In genomic region chr12:48978741-48979601, GRCh38 we compare ENCODE assay signal across 8 cellular contexts. TPM values are rescaled to one million over a fixed set of nuclear protein-coding genes. Genes with fewer than 3 reads are reported as not detected.
DNase-seq lines count a peak whose midpoint lies in the region; ATAC-seq, FAIRE-seq and TF ChIP-seq lines count a peak whose summit lies in the region.

No MANE protein-coding gene starts in this region.

- peak overlapping the region; percentile 64 for H3K27ac Mint-ChIP-seq in activated CD8-positive, alpha-beta memory T cell treated with anti-CD3 and anti-CD28 coated beads, Interleukin-2, amount 10 ng/mL, durations not matched to agents 7 days and 5 days
- H3K27ac Mint-ChIP-seq in activated T-helper 1 cell treated with anti-CD3 and anti-CD28 coated beads, Interleukin-12 subunit alpha, Interleukin-12 subunit beta, Interleukin-2, Interleukin-4 antibody, amounts not matched to agents 30 ng/mL and 10 ng/mL and 1 ng/mL, durations not matched to agents 14 hours and 24 hours and 36 hours, result peak overlapping the region; percentile 63

- H3K79me2 ChIP-seq in HepG2 (ENCODE audit: insufficient read depth, low read length), result no peaks in the 10 kb centered on the region

- FAIRE-seq in HepG2 (lab: Jason Lieb, UNC), result no peak

- H3K27me3 ChIP-seq in HepG2 (ENCODE audit: control insufficient read depth in 1 of 2, insufficient read depth in 2 of 2, low read length in 2 of 2) (peaks cover 27 to 75% of the 10 kb centered on the region in 2 experiments), thoracic aorta (replicated peaks; ENCODE audit: insufficient read depth) (peaks cover 19% of the 10 kb centered on the region)

- H3K36me3 Mint-ChIP-seq in activated CD8-positive, alpha-beta memory T cell treated with anti-CD3 and anti-CD28 coated beads, Interleukin-2, amount 10 ng/mL, durations not matched to agents 7 days and 5 days, result no peaks in the 10 kb centered on the region
- no peaks in the 10 kb centered on the region for H3K36me3 Mint-ChIP-seq in activated T-helper 1 cell treated with anti-CD3 and anti-CD28 coated beads, Interleukin-12 subunit alpha, Interleukin-12 subunit beta, Interleukin-2, Interleukin-4 antibody, amounts not matched to agents 30 ng/mL and 10 ng/mL and 1 ng/mL, durations not matched to agents 14 hours and 24 hours and 36 hours (ENCODE audit: low read depth)

- TF ChIP-seq RAD21 in HepG2 (CRISPR knock-in tag; IDR thresholded peaks at IDR 0.05), result no peak

- H3K4me1 ChIP-seq in HepG2 (ENCODE audit: insufficient read depth, low read length) (peaks cover 52% of the 10 kb centered on the region), thoracic aorta (ENCODE audit: control insufficient read depth in 1 of 2, low read depth in 2 of 2) (peaks cover 32 to 39% of the 10 kb centered on the region in 2 donors)

- H3K4me3 ChIP-seq in HepG2 (replicated peaks in 1 of 3; ENCODE audit: insufficient read depth in 1 of 3, low read depth in 2 of 3, low read length in 3 of 3), result peak overlapping the region; percentile 25 to 69 (median 44); a peak in 5 of 6 replicates
- peak overlapping the region; percentile 63 for H3K4me3 ChIP-seq in thoracic aorta

- peak; percentile 6 for ATAC-seq in activated CD8-positive, alpha-beta memory T cell treated with anti-CD3 and anti-CD28 coated beads, Interleukin-2, amount 10 ng/mL, durations not matched to agents 7 days and 5 days
- peak; percentile 20; the same call in 2 of the 3 replicates for ATAC-seq in HepG2
- no peak for ATAC-seq in thoracic aorta (ENCODE audit: insufficient number of reproducible peaks, low FRiP score, low read depth)
- ATAC-seq in GM21619 (IDR thresholded peaks at IDR 0.05; ENCODE audit: unreplicated experiment), result no peak

- intact Hi-C loops in activated T-helper 1 cell treated with anti-CD3 and anti-CD28 coated beads, Interleukin-12 subunit alpha, Interleukin-12 subunit beta, Interleukin-2, Interleukin-4 antibody, amounts not matched to agents 30 ng/mL and 10 ng/mL and 1 ng/mL, durations not matched to agents 14 hours and 24 hours and 36 hours (cut with micrococcal nuclease), result loop anchor here (5.0 kb wide), 2 partner anchors 77 to 977 kb away; partner anchors contain the start of gene COL2A1
- intact Hi-C loops in HepG2 (cut with micrococcal nuclease; ENCODE audit: unreplicated experiment), result no loop called here
- intact Hi-C loops in posterior cingulate gyrus (cut with DNase I), result no loop called here

- TF ChIP-seq EP300 in HepG2 (IDR thresholded peaks at IDR 0.05; ENCODE audit: low read depth in 2 of 2, low read length in 2 of 2) (no peak), HepG2 (CRISPR knock-in tag; IDR thresholded peaks at IDR 0.05; ENCODE audit: borderline replicate concordance) (no peak)

- no peaks in the 10 kb centered on the region; the same call in 1 of the 2 replicates for H4K20me1 ChIP-seq in HepG2 (ENCODE audit: insufficient read depth, low read length)

- peaks cover 50% of the 10 kb centered on the region for H3K4me1 Mint-ChIP-seq in activated CD8-positive, alpha-beta memory T cell treated with anti-CD3 and anti-CD28 coated beads, Interleukin-2, amount 10 ng/mL, durations not matched to agents 7 days and 5 days
- peaks cover 58% of the 10 kb centered on the region for H3K4me1 Mint-ChIP-seq in activated T-helper 1 cell treated with anti-CD3 and anti-CD28 coated beads, Interleukin-12 subunit alpha, Interleukin-12 subunit beta, Interleukin-2, Interleukin-4 antibody, amounts not matched to agents 30 ng/mL and 10 ng/mL and 1 ng/mL, durations not matched to agents 14 hours and 24 hours and 36 hours (ENCODE audit: low read depth)

- H3K4me2 ChIP-seq in HepG2 (ENCODE audit: low read depth, low read length), result peak overlapping the region; percentile 70

- no peak for TF ChIP-seq POLR2A in HepG2 (IDR thresholded peaks at IDR 0.05; ENCODE audit: insufficient read depth in 1 of 2, low read depth in 2 of 2, low read length in 2 of 2)

- H3K9me3 ChIP-seq in HepG2 (ENCODE audit: low read length) (no peaks in the 10 kb centered on the region), thoracic aorta (no peaks in the 10 kb centered on the region)

- H3K36me3 ChIP-seq in HepG2 (replicated peaks in 1 of 2; ENCODE audit: control insufficient read depth in 1 of 2, insufficient read depth in 2 of 2, low read length in 2 of 2), result no peaks in the 10 kb centered on the region
- H3K36me3 ChIP-seq in thoracic aorta, result no peaks in the 10 kb centered on the region

- no peak for DNase-seq in activated CD8-positive, alpha-beta memory T cell treated with anti-CD3 and anti-CD28 coated beads, Interleukin-2, amount 10 ng/mL, durations not matched to agents 7 days and 5 days
- DNase-seq in activated CD8-positive, alpha-beta memory T cell treated with anti-CD3 and anti-CD28 coated beads, Interleukin-2, amount 50 U/mL, for 4 hours, result no peak
- DNase-seq in activated T-helper 1 cell treated with anti-CD3 and anti-CD28 coated beads, Interleukin-12 subunit alpha, Interleukin-12 subunit beta, Interleukin-2, Interleukin-4 antibody, amounts not matched to agents 30 ng/mL and 10 ng/mL and 1 ng/mL, durations not matched to agents 14 hours and 24 hours and 36 hours (ENCODE audit: low spot score), result no peak
- DNase-seq in HepG2 (ENCODE audit: low spot score) (no peak), thoracic aorta (ENCODE audit: low spot score) (no peak), posterior cingulate gyrus (no peak), GOT3 (lab: John Stamatoyannopoulos, UW) (no peak)

- H3K9me3 Mint-ChIP-seq in activated CD8-positive, alpha-beta memory T cell treated with anti-CD3 and anti-CD28 coated beads, Interleukin-2, amount 10 ng/mL, durations not matched to agents 7 days and 5 days (ENCODE audit: low read depth), result no peaks in the 10 kb centered on the region
- no peaks in the 10 kb centered on the region for H3K9me3 Mint-ChIP-seq in activated T-helper 1 cell treated with anti-CD3 and anti-CD28 coated beads, Interleukin-12 subunit alpha, Interleukin-12 subunit beta, Interleukin-2, Interleukin-4 antibody, amounts not matched to agents 30 ng/mL and 10 ng/mL and 1 ng/mL, durations not matched to agents 14 hours and 24 hours and 36 hours

- H3K27me3 Mint-ChIP-seq in activated CD8-positive, alpha-beta memory T cell treated with anti-CD3 and anti-CD28 coated beads, Interleukin-2, amount 10 ng/mL, durations not matched to agents 7 days and 5 days, result peaks cover 82% of the 10 kb centered on the region
- H3K27me3 Mint-ChIP-seq in activated T-helper 1 cell treated with anti-CD3 and anti-CD28 coated beads, Interleukin-12 subunit alpha, Interleukin-12 subunit beta, Interleukin-2, Interleukin-4 antibody, amounts not matched to agents 30 ng/mL and 10 ng/mL and 1 ng/mL, durations not matched to agents 14 hours and 24 hours and 36 hours (ENCODE audit: insufficient read depth), result peaks cover 80% of the 10 kb centered on the region

- H3K27ac ChIP-seq in HepG2 (ENCODE audit: extremely low read length, insufficient read depth, low read length) (no peak overlapping the region), thoracic aorta (no peak overlapping the region)

- CTCF ChIA-PET in activated CD8-positive, alpha-beta memory T cell treated with anti-CD3 and anti-CD28 coated beads, Interleukin-2, amount 10 ng/mL, durations not matched to agents 7 days and 5 days (lab: Charles Lee), result interaction anchor here (0.7 to 39.1 kb wide), 27 partner anchors 9 to 187 kb away, joined by 3 to 921 read pairs (median 4); partner anchors contain the start of genes ARF3, DDN, DDX23 and DHH
- CTCF ChIA-PET in HepG2 (lab: Yijun Ruan, JAX; ENCODE audit: low intra/inter-chr PET ratio, low total read pairs), result no interaction called here

- peak overlapping the region; percentile 75 for H3K4me3 Mint-ChIP-seq in activated CD8-positive, alpha-beta memory T cell treated with anti-CD3 and anti-CD28 coated beads, Interleukin-2, amount 10 ng/mL, durations not matched to agents 7 days and 5 days
- H3K4me3 Mint-ChIP-seq in activated T-helper 1 cell treated with anti-CD3 and anti-CD28 coated beads, Interleukin-12 subunit alpha, Interleukin-12 subunit beta, Interleukin-2, Interleukin-4 antibody, amounts not matched to agents 30 ng/mL and 10 ng/mL and 1 ng/mL, durations not matched to agents 14 hours and 24 hours and 36 hours, result peak overlapping the region; percentile 72

- WGBS in HepG2 (ENCODE audit: low lambda C conversion rate), result 8% methylated on average over 10 of the region's 45 CpGs

- no TSS peak for BruUV-seq in HepG2 (replicated peaks; lab: Mats Ljungman, UMichigan)

- H3K9ac ChIP-seq in HepG2 (ENCODE audit: insufficient read depth, low read depth, low read length), result no peak overlapping the region

- no peak overlapping the region for H2AFZ ChIP-seq in HepG2 (ENCODE audit: low read length)

- in situ Hi-C loops in HepG2 (cut with HindIII; ENCODE audit: extremely low pct_ligation_motif_present, low pct_unique_long_range_greater_than_20kb), result no loop called here

- POLR2A ChIA-PET in HepG2 (lab: Yijun Ruan, JAX), result no interaction called here

- no peak for TF ChIP-seq CTCF in HepG2 (CRISPR knock-in tag; IDR thresholded peaks at IDR 0.05)
- TF ChIP-seq CTCF in thoracic aorta (IDR thresholded peaks at IDR 0.05), result no peak

RNA-seq across cellular contexts. Expression of gene WNT1, which starts 0.8 kb away (rescaled TPM):
- 1 to 10 TPM in 1 of 2 experiments, under 1 TPM in 1; 0.87 to 1.2 TPM for total RNA-seq in activated CD8-positive, alpha-beta memory T cell treated with anti-CD3 and anti-CD28 coated beads, Interleukin-2, amount 10 ng/mL, durations not matched to agents 7 days and 5 days
- 0.21 and 0.24 TPM in 2 replicates for total RNA-seq in activated T-helper 1 cell treated with anti-CD3 and anti-CD28 coated beads, Interleukin-12 subunit alpha, Interleukin-12 subunit beta, Interleukin-2, Interleukin-4 antibody, amounts not matched to agents 30 ng/mL and 10 ng/mL and 1 ng/mL, durations not matched to agents 14 hours and 24 hours and 36 hours
- total RNA-seq in HepG2 (2016; rRNA removed; fragmentation: Illumina TruSeq; extraction: Trizol) (not detected in 2 replicates), thoracic aorta (1 to 10 TPM in 1 of 2 donors, not detected in 1; 1.2 TPM)
- not detected in 2 replicates for total RNA-seq in HepG2 (2016; cell fraction: cytosol; rRNA removed; fragmentation: Illumina TruSeq; extraction: Trizol; ENCODE audit: low read depth)
- total RNA-seq in HepG2 (2016; cell fraction: insoluble cytoplasmic fraction; rRNA removed; fragmentation: Illumina TruSeq; extraction: Trizol), result not detected in 2 replicates
- total RNA-seq in HepG2 (2016; cell fraction: membrane; rRNA removed; fragmentation: Illumina TruSeq; extraction: Trizol), result not detected in 2 replicates
- not detected in 2 replicates for total RNA-seq in HepG2 (2016; cell fraction: nucleus; rRNA removed; fragmentation: Illumina TruSeq; extraction: Trizol)
- polyA plus RNA-seq in HepG2 (2011; rRNA removed), result not detected in 2 replicates
- not detected in 2 replicates for polyA plus RNA-seq in HepG2 (2011; cell fraction: cytosol; rRNA removed)
- polyA plus RNA-seq in HepG2 (2011; cell fraction: nucleus; rRNA removed), result not detected in 2 replicates
- polyA plus RNA-seq in HepG2 (2012), result not detected in 2 replicates
- polyA plus RNA-seq in HepG2 (2016; cell fraction: cytosol; fragmentation: Illumina TruSeq; extraction: Trizol; ENCODE audit: low read depth), result not detected in 2 replicates
- polyA plus RNA-seq in HepG2 (2016; cell fraction: insoluble cytoplasmic fraction; fragmentation: Illumina TruSeq; extraction: Trizol; ENCODE audit: low read depth), result not detected in 2 replicates
- not detected in 2 replicates for polyA plus RNA-seq in HepG2 (2016; cell fraction: membrane; fragmentation: Illumina TruSeq; extraction: Trizol; ENCODE audit: low read depth)
- not detected in 2 replicates for polyA plus RNA-seq in HepG2 (2016; cell fraction: nucleus; fragmentation: Illumina TruSeq; extraction: Trizol; ENCODE audit: insufficient read depth, low read depth)
- not detected in 2 replicates for polyA minus RNA-seq in HepG2 (2011; rRNA and poly(A)+ RNA removed; ENCODE audit: low replicate concordance)
- polyA minus RNA-seq in HepG2 (2011; cell fraction: cytosol; rRNA and poly(A)+ RNA removed), result not detected in 2 replicates
- polyA minus RNA-seq in HepG2 (2011; cell fraction: nucleus; rRNA and poly(A)+ RNA removed), result not detected in 2 replicates

RNA-seq across cellular contexts. Expression of gene WNT10B, which starts 7.4 kb away (rescaled TPM):
- total RNA-seq in activated CD8-positive, alpha-beta memory T cell treated with anti-CD3 and anti-CD28 coated beads, Interleukin-2, amount 10 ng/mL, durations not matched to agents 7 days and 5 days, result 1 to 10 TPM; 2.0 to 4.4 TPM
- total RNA-seq in activated T-helper 1 cell treated with anti-CD3 and anti-CD28 coated beads, Interleukin-12 subunit alpha, Interleukin-12 subunit beta, Interleukin-2, Interleukin-4 antibody, amounts not matched to agents 30 ng/mL and 10 ng/mL and 1 ng/mL, durations not matched to agents 14 hours and 24 hours and 36 hours, result 0.13 and 0.37 TPM in 2 replicates
- total RNA-seq in HepG2 (2016; rRNA removed; fragmentation: Illumina TruSeq; extraction: Trizol) (0.09 TPM in 1 of 2 replicates, not detected in the other), thoracic aorta (1 to 10 TPM in 1 of 2 donors, under 1 TPM in 1; 0.54 to 2.3 TPM)
- not detected in 2 replicates for total RNA-seq in HepG2 (2016; cell fraction: cytosol; rRNA removed; fragmentation: Illumina TruSeq; extraction: Trizol; ENCODE audit: low read depth)
- total RNA-seq in HepG2 (2016; cell fraction: insoluble cytoplasmic fraction; rRNA removed; fragmentation: Illumina TruSeq; extraction: Trizol), result not detected in 2 replicates
- total RNA-seq in HepG2 (2016; cell fraction: membrane; rRNA removed; fragmentation: Illumina TruSeq; extraction: Trizol), result 0.14 TPM in 1 of 2 replicates, not detected in the other
- total RNA-seq in HepG2 (2016; cell fraction: nucleus; rRNA removed; fragmentation: Illumina TruSeq; extraction: Trizol), result not detected in 2 replicates
- polyA plus RNA-seq in HepG2 (2011; rRNA removed), result 0.05 and 0.12 TPM in 2 replicates
- 0.04 and 0.08 TPM in 2 replicates for polyA plus RNA-seq in HepG2 (2011; cell fraction: cytosol; rRNA removed)
- polyA plus RNA-seq in HepG2 (2011; cell fraction: nucleus; rRNA removed), result 0.48 and 0.64 TPM in 2 replicates
- polyA plus RNA-seq in HepG2 (2012), result not detected in 2 replicates
- not detected in 2 replicates for polyA plus RNA-seq in HepG2 (2016; cell fraction: cytosol; fragmentation: Illumina TruSeq; extraction: Trizol; ENCODE audit: low read depth)
- not detected in 2 replicates for polyA plus RNA-seq in HepG2 (2016; cell fraction: insoluble cytoplasmic fraction; fragmentation: Illumina TruSeq; extraction: Trizol; ENCODE audit: low read depth)
- not detected in 2 replicates for polyA plus RNA-seq in HepG2 (2016; cell fraction: membrane; fragmentation: Illumina TruSeq; extraction: Trizol; ENCODE audit: low read depth)
- 0.21 and 0.33 TPM in 2 replicates for polyA plus RNA-seq in HepG2 (2016; cell fraction: nucleus; fragmentation: Illumina TruSeq; extraction: Trizol; ENCODE audit: insufficient read depth, low read depth)
- 0.18 and 1.6 TPM in 2 replicates for polyA minus RNA-seq in HepG2 (2011; rRNA and poly(A)+ RNA removed; ENCODE audit: low replicate concordance)
- 1.8 TPM in 1 of 2 replicates, not detected in the other for polyA minus RNA-seq in HepG2 (2011; cell fraction: cytosol; rRNA and poly(A)+ RNA removed)
- not detected in 2 replicates for polyA minus RNA-seq in HepG2 (2011; cell fraction: nucleus; rRNA and poly(A)+ RNA removed)

RNA-seq across cellular contexts. Expression of gene DDN, which starts 20.2 kb away (rescaled TPM):
- total RNA-seq in activated CD8-positive, alpha-beta memory T cell treated with anti-CD3 and anti-CD28 coated beads, Interleukin-2, amount 10 ng/mL, durations not matched to agents 7 days and 5 days, result under 1 TPM; 0.38 to 0.66 TPM
- 0.78 and 1.1 TPM in 2 replicates for total RNA-seq in activated T-helper 1 cell treated with anti-CD3 and anti-CD28 coated beads, Interleukin-12 subunit alpha, Interleukin-12 subunit beta, Interleukin-2, Interleukin-4 antibody, amounts not matched to agents 30 ng/mL and 10 ng/mL and 1 ng/mL, durations not matched to agents 14 hours and 24 hours and 36 hours
- total RNA-seq in HepG2 (2016; rRNA removed; fragmentation: Illumina TruSeq; extraction: Trizol) (0.51 and 0.53 TPM in 2 replicates), thoracic aorta (under 1 TPM in 1 of 2 donors, not detected in 1; 0.14 TPM)
- total RNA-seq in HepG2 (2016; cell fraction: cytosol; rRNA removed; fragmentation: Illumina TruSeq; extraction: Trizol; ENCODE audit: low read depth), result 0.20 TPM in 1 of 2 replicates, not detected in the other
- 0.43 and 0.54 TPM in 2 replicates for total RNA-seq in HepG2 (2016; cell fraction: insoluble cytoplasmic fraction; rRNA removed; fragmentation: Illumina TruSeq; extraction: Trizol)
- 0.46 and 0.52 TPM in 2 replicates for total RNA-seq in HepG2 (2016; cell fraction: membrane; rRNA removed; fragmentation: Illumina TruSeq; extraction: Trizol)
- total RNA-seq in HepG2 (2016; cell fraction: nucleus; rRNA removed; fragmentation: Illumina TruSeq; extraction: Trizol), result 0.34 and 0.62 TPM in 2 replicates
- 0.24 and 0.33 TPM in 2 replicates for polyA plus RNA-seq in HepG2 (2011; rRNA removed)
- polyA plus RNA-seq in HepG2 (2011; cell fraction: cytosol; rRNA removed), result 0.21 and 0.34 TPM in 2 replicates
- polyA plus RNA-seq in HepG2 (2011; cell fraction: nucleus; rRNA removed), result 0.47 and 0.83 TPM in 2 replicates
- polyA plus RNA-seq in HepG2 (2012), result 0.48 and 0.69 TPM in 2 replicates
- 0.20 and 0.28 TPM in 2 replicates for polyA plus RNA-seq in HepG2 (2016; cell fraction: cytosol; fragmentation: Illumina TruSeq; extraction: Trizol; ENCODE audit: low read depth)
- 0.58 and 0.73 TPM in 2 replicates for polyA plus RNA-seq in HepG2 (2016; cell fraction: insoluble cytoplasmic fraction; fragmentation: Illumina TruSeq; extraction: Trizol; ENCODE audit: low read depth)
- 0.48 and 0.58 TPM in 2 replicates for polyA plus RNA-seq in HepG2 (2016; cell fraction: membrane; fragmentation: Illumina TruSeq; extraction: Trizol; ENCODE audit: low read depth)
- 1.2 and 1.3 TPM in 2 replicates for polyA plus RNA-seq in HepG2 (2016; cell fraction: nucleus; fragmentation: Illumina TruSeq; extraction: Trizol; ENCODE audit: insufficient read depth, low read depth)
- polyA minus RNA-seq in HepG2 (2011; rRNA and poly(A)+ RNA removed; ENCODE audit: low replicate concordance), result 0.46 and 5.3 TPM in 2 replicates
- 0.44 and 0.49 TPM in 2 replicates for polyA minus RNA-seq in HepG2 (2011; cell fraction: cytosol; rRNA and poly(A)+ RNA removed)
- polyA minus RNA-seq in HepG2 (2011; cell fraction: nucleus; rRNA and poly(A)+ RNA removed), result 0.25 and 0.39 TPM in 2 replicates

RNA-seq across cellular contexts. Expression of gene ARF3, which starts 21.7 kb away (rescaled TPM):
- 100 to 1,000 TPM in 1 of 2 experiments, 10 to 100 TPM in 1; 89.4 to 118 TPM for total RNA-seq in activated CD8-positive, alpha-beta memory T cell treated with anti-CD3 and anti-CD28 coated beads, Interleukin-2, amount 10 ng/mL, durations not matched to agents 7 days and 5 days
- 116 and 117 TPM in 2 replicates for total RNA-seq in activated T-helper 1 cell treated with anti-CD3 and anti-CD28 coated beads, Interleukin-12 subunit alpha, Interleukin-12 subunit beta, Interleukin-2, Interleukin-4 antibody, amounts not matched to agents 30 ng/mL and 10 ng/mL and 1 ng/mL, durations not matched to agents 14 hours and 24 hours and 36 hours
- total RNA-seq in HepG2 (2016; rRNA removed; fragmentation: Illumina TruSeq; extraction: Trizol) (48.4 and 53.8 TPM in 2 replicates), thoracic aorta (10 to 100 TPM; 63.4 to 65.8 TPM)
- 12.0 and 15.8 TPM in 2 replicates for total RNA-seq in HepG2 (2016; cell fraction: cytosol; rRNA removed; fragmentation: Illumina TruSeq; extraction: Trizol; ENCODE audit: low read depth)
- total RNA-seq in HepG2 (2016; cell fraction: insoluble cytoplasmic fraction; rRNA removed; fragmentation: Illumina TruSeq; extraction: Trizol), result 43.0 and 57.4 TPM in 2 replicates
- 15.7 and 16.6 TPM in 2 replicates for total RNA-seq in HepG2 (2016; cell fraction: membrane; rRNA removed; fragmentation: Illumina TruSeq; extraction: Trizol)
- total RNA-seq in HepG2 (2016; cell fraction: nucleus; rRNA removed; fragmentation: Illumina TruSeq; extraction: Trizol), result 20.9 and 24.1 TPM in 2 replicates
- 57.9 and 60.0 TPM in 2 replicates for polyA plus RNA-seq in HepG2 (2011; rRNA removed)
- polyA plus RNA-seq in HepG2 (2011; cell fraction: cytosol; rRNA removed), result 60.3 and 60.4 TPM in 2 replicates
- polyA plus RNA-seq in HepG2 (2011; cell fraction: nucleus; rRNA removed), result 32.8 and 38.8 TPM in 2 replicates
- 39.0 and 41.4 TPM in 2 replicates for polyA plus RNA-seq in HepG2 (2012)
- polyA plus RNA-seq in HepG2 (2016; cell fraction: cytosol; fragmentation: Illumina TruSeq; extraction: Trizol; ENCODE audit: low read depth), result 11.9 and 13.5 TPM in 2 replicates
- polyA plus RNA-seq in HepG2 (2016; cell fraction: insoluble cytoplasmic fraction; fragmentation: Illumina TruSeq; extraction: Trizol; ENCODE audit: low read depth), result 76.4 and 85.2 TPM in 2 replicates
- 13.7 and 16.3 TPM in 2 replicates for polyA plus RNA-seq in HepG2 (2016; cell fraction: membrane; fragmentation: Illumina TruSeq; extraction: Trizol; ENCODE audit: low read depth)
- polyA plus RNA-seq in HepG2 (2016; cell fraction: nucleus; fragmentation: Illumina TruSeq; extraction: Trizol; ENCODE audit: insufficient read depth, low read depth), result 47.8 and 51.2 TPM in 2 replicates
- polyA minus RNA-seq in HepG2 (2011; rRNA and poly(A)+ RNA removed; ENCODE audit: low replicate concordance), result 62.5 and 183 TPM in 2 replicates
- 19.9 and 22.8 TPM in 2 replicates for polyA minus RNA-seq in HepG2 (2011; cell fraction: cytosol; rRNA and poly(A)+ RNA removed)
- polyA minus RNA-seq in HepG2 (2011; cell fraction: nucleus; rRNA and poly(A)+ RNA removed), result 27.7 and 29.2 TPM in 2 replicates

RNA-seq across cellular contexts. Expression of gene PRKAG1, which starts 39.6 kb away (rescaled TPM):
- 10 to 100 TPM; 58.9 to 66.0 TPM for total RNA-seq in activated CD8-positive, alpha-beta memory T cell treated with anti-CD3 and anti-CD28 coated beads, Interleukin-2, amount 10 ng/mL, durations not matched to agents 7 days and 5 days
- total RNA-seq in activated T-helper 1 cell treated with anti-CD3 and anti-CD28 coated beads, Interleukin-12 subunit alpha, Interleukin-12 subunit beta, Interleukin-2, Interleukin-4 antibody, amounts not matched to agents 30 ng/mL and 10 ng/mL and 1 ng/mL, durations not matched to agents 14 hours and 24 hours and 36 hours, result 85.0 and 85.1 TPM in 2 replicates
- total RNA-seq in HepG2 (2016; rRNA removed; fragmentation: Illumina TruSeq; extraction: Trizol) (32.8 and 37.6 TPM in 2 replicates), thoracic aorta (10 to 100 TPM; 53.2 to 68.1 TPM)
- 9.1 and 11.2 TPM in 2 replicates for total RNA-seq in HepG2 (2016; cell fraction: cytosol; rRNA removed; fragmentation: Illumina TruSeq; extraction: Trizol; ENCODE audit: low read depth)
- 30.6 and 39.9 TPM in 2 replicates for total RNA-seq in HepG2 (2016; cell fraction: insoluble cytoplasmic fraction; rRNA removed; fragmentation: Illumina TruSeq; extraction: Trizol)
- 19.3 and 21.1 TPM in 2 replicates for total RNA-seq in HepG2 (2016; cell fraction: membrane; rRNA removed; fragmentation: Illumina TruSeq; extraction: Trizol)
- 16.7 and 19.6 TPM in 2 replicates for total RNA-seq in HepG2 (2016; cell fraction: nucleus; rRNA removed; fragmentation: Illumina TruSeq; extraction: Trizol)
- polyA plus RNA-seq in HepG2 (2011; rRNA removed), result 21.2 and 26.1 TPM in 2 replicates
- 18.5 and 26.3 TPM in 2 replicates for polyA plus RNA-seq in HepG2 (2011; cell fraction: cytosol; rRNA removed)
- 8.8 and 11.6 TPM in 2 replicates for polyA plus RNA-seq in HepG2 (2011; cell fraction: nucleus; rRNA removed)
- 20.2 and 21.7 TPM in 2 replicates for polyA plus RNA-seq in HepG2 (2012)
- 7.6 and 8.8 TPM in 2 replicates for polyA plus RNA-seq in HepG2 (2016; cell fraction: cytosol; fragmentation: Illumina TruSeq; extraction: Trizol; ENCODE audit: low read depth)
- 38.7 and 40.2 TPM in 2 replicates for polyA plus RNA-seq in HepG2 (2016; cell fraction: insoluble cytoplasmic fraction; fragmentation: Illumina TruSeq; extraction: Trizol; ENCODE audit: low read depth)
- 14.5 and 16.2 TPM in 2 replicates for polyA plus RNA-seq in HepG2 (2016; cell fraction: membrane; fragmentation: Illumina TruSeq; extraction: Trizol; ENCODE audit: low read depth)
- polyA plus RNA-seq in HepG2 (2016; cell fraction: nucleus; fragmentation: Illumina TruSeq; extraction: Trizol; ENCODE audit: insufficient read depth, low read depth), result 24.6 and 24.9 TPM in 2 replicates
- 11.5 and 73.4 TPM in 2 replicates for polyA minus RNA-seq in HepG2 (2011; rRNA and poly(A)+ RNA removed; ENCODE audit: low replicate concordance)
- 7.8 and 9.5 TPM in 2 replicates for polyA minus RNA-seq in HepG2 (2011; cell fraction: cytosol; rRNA and poly(A)+ RNA removed)
- 11.6 TPM in 2 replicates for polyA minus RNA-seq in HepG2 (2011; cell fraction: nucleus; rRNA and poly(A)+ RNA removed)

Comparison
In these comparisons a context has a peak if more than half of its experiments do, and no peak if none do; other contexts are left out.
1. ATAC-seq: peak in activated CD8-positive, alpha-beta memory T cell treated with anti-CD3 and anti-CD28 coated beads, Interleukin-2, amount 10 ng/mL, durations not matched to agents 7 days and 5 days (single experiment) and HepG2 (single experiment); none in thoracic aorta (single experiment) and GM21619 (single experiment).